ENCODE assay signal across 8 cellular contexts in the genomic region with DNA sequence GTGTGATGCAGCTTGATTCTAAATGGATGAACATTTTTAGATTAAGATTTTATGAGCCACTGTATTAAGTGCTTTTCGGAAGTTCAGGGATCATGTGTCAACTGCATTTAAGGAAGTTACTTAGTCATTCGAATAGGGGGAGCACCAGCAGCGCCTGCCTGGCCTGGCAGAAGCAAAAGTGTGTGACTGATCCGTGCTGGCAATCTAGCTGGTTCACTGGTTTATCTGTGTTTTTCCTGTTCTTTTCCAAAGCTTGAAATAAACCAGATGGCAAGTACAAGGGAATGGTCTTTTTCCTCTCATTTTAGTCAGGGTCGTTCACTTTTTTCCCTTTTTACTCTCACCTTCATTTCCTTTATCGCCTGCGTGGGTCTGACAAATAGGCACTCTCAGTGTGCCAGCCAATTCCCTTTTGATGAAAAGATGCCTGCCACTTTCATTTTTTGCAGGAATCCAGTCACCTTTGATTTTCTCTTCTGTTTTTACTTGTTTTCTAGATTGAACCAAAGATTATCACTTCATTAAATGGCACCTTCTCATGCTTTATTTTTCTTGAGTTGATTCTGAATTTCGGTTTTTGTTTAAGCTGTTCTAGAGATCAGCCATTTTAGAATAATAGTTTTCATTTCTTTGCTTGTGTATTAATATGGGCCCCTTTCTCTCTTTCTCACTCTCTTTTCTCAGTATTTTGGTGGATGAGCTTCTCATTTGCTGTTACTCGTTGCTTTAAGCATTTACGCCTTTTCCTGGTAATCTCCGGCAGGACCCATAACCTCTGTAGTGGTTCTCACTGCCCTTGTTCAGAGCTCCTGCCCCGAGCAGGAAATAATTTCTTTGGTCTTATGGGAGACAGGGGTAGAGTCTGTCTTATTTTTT. TPM values are rescaled to one million over a fixed set of nuclear protein-coding genes. Genes with fewer than 3 reads are reported as not detected.
DNase-seq lines count a peak whose midpoint lies in the region; ATAC-seq and TF ChIP-seq lines count a peak whose summit lies in the region.

No MANE protein-coding gene starts in this region.

- POLR2A ChIA-PET in BJ (lab: Charles Lee) = interaction anchor here (1.1 kb wide), 1 partner anchor 11 kb away, joined by 3 read pairs; no protein-coding TSS in a partner anchor

- H3K27ac Mint-ChIP-seq in immature natural killer cell = peak overlapping the region in 5 of 6 donors; percentile 92 to 97 (median 93)

- peaks cover 51 to 66% of the 10 kb centered on the region in 2 donors for H3K4me1 Mint-ChIP-seq in immature natural killer cell

- H3K27me3 ChIP-seq in BJ (ENCODE audit: control insufficient read depth, insufficient read depth, low read length) = no peaks in the 10 kb centered on the region

- in situ Hi-C loops in astrocyte of the cerebellum (cut with HindIII; ENCODE audit: low sequenced_read_pairs) = no loop called here

- H3K9me3 Mint-ChIP-seq in immature natural killer cell = no peaks in the 10 kb centered on the region

- no peaks in the 10 kb centered on the region for H3K36me3 ChIP-seq in BJ (ENCODE audit: control insufficient read depth, insufficient read depth, low read length)

- peaks cover 0 to 23% (median 13%) of the 10 kb centered on the region in 3 donors for H3K36me3 Mint-ChIP-seq in immature natural killer cell

- TF ChIP-seq CTCF in BJ (IDR thresholded peaks at IDR 0.05; ENCODE audit: insufficient read depth, low read depth, low read length) (peak; percentile 21; the same call in 1 of the 2 replicates), astrocyte of the cerebellum (IDR thresholded peaks at IDR 0.05; ENCODE audit: low read depth, low read length, missing control alignments) (no peak)

- no peak overlapping the region for H3K4me3 Mint-ChIP-seq in immature natural killer cell

- no peak overlapping the region for H3K4me3 ChIP-seq in BJ (ENCODE audit: low read depth, low read length)
- H3K4me3 ChIP-seq in astrocyte of the cerebellum (ENCODE audit: low read depth, low read length) = peak overlapping the region; percentile 7

- peaks cover 0 to 2% (median 0%) of the 10 kb centered on the region in 3 donors for H3K27me3 Mint-ChIP-seq in immature natural killer cell (ENCODE audit: low read depth in 3 of 3)

- CTCF ChIA-PET in BJ (lab: Yijun Ruan, JAX) = interaction anchor here (0.8 to 2.8 kb wide), 8 partner anchors 11 to 186 kb away, joined by 3 to 12 read pairs (median 3); no protein-coding TSS in a partner anchor

- DNase-seq in BJ (ENCODE audit: low read depth) (peak; percentile 39), H4 (ENCODE audit: low spot score) (peak; percentile 76), SIG-M5 treated with dmso at 0.1 percent for 504 hours (lab: John Stamatoyannopoulos, UW; ENCODE audit: unreplicated experiment) (peak; percentile 81), astrocyte of the cerebellum (ENCODE audit: low read depth) (no peak), immature natural killer cell (peak in 2 of 3 donors; percentile 29 to 32), HuH-7 (ENCODE audit: low spot score) (no peak)
- peak; percentile 37 for DNase-seq in stimulated activated CD4-positive, alpha-beta T cell treated with anti-CD3 and anti-CD28 coated beads, Interleukin-12 subunit alpha, Interleukin-12 subunit beta, amount 100 ng/mL, for 4 hours

- no peak for ATAC-seq in HG02970 (IDR thresholded peaks at IDR 0.05; ENCODE audit: low FRiP score, unreplicated experiment)

RNA-seq across cellular contexts. Expression of gene ABHD2, which starts 2.8 kb away (rescaled TPM):
- polyA plus RNA-seq in BJ (2011; rRNA removed) = 47.2 and 69.6 TPM in 2 replicates
- polyA minus RNA-seq in BJ (2011; rRNA and poly(A)+ RNA removed) = 61.1 and 61.2 TPM in 2 replicates
- total RNA-seq in H4 (2014; rRNA removed; shearing (Covaris generic)) = 15.2 and 19.0 TPM in 2 replicates
- 10 to 100 TPM; 26.9 to 70.6 (median 33.1) TPM for polyA plus RNA-seq in immature natural killer cell

Comparison
In these comparisons a context has a peak if more than half of its experiments do, and no peak if none do; other contexts are left out.
1. DNase-seq: peak in BJ (single experiment), H4 (single experiment), SIG-M5 treated with dmso at 0.1 percent for 504 hours (single experiment), immature natural killer cell (2 of 3) and stimulated activated CD4-positive, alpha-beta T cell treated with anti-CD3 and anti-CD28 coated beads, Interleukin-12 subunit alpha, Interleukin-12 subunit beta, amount 100 ng/mL, for 4 hours (single experiment); none in astrocyte of the cerebellum (single experiment) and HuH-7 (single experiment).